In the genomic region with DNA sequence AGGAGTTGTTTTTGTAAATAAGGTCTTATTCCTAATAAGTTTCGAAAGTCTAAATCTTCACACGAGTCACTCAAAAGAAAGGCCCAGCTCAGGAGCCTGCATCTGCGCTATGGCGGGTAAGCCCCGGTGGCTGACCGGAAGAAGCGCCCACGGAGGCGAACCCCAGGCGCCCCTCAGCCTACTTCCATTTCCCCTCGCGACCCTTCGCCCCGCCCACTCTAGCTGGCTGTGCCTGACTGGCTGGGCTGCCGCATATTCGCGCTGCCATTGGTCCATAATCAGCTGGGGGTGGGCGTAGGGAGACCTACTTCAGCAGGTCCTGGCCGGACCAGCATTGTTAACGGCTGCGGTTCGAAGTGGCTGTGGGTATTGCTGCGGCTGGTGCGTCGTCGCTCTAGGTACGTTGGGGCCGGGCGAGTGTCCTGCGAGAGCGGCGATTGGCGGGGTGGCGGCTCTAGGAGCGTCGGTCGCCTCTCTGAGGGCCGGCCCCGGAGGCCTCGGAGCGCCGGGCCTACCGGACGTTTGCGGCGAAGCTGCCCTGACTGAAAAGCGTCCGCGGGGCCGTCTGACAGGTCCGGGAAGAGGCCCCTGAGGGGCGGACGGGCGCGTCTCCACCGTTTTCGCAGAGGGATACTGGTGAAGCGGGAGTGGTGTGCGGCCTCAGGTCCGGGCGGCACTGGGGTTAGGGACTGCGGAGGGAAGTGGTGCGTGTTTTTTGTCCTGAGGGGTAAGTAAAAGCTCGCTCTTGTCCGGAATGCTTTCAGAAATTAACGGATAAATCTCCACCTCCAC, we compare ENCODE assay signal across 8 cellular contexts. TPM values are rescaled to one million over a fixed set of nuclear protein-coding genes. Genes with fewer than 3 reads are reported as not detected.
A peak's percentile ranks its signal among the peaks of the same experiment; 100 is the strongest.
DNase-seq lines count a peak whose midpoint lies in the region; ATAC-seq lines count a peak whose summit lies in the region.

A gene with protein sequence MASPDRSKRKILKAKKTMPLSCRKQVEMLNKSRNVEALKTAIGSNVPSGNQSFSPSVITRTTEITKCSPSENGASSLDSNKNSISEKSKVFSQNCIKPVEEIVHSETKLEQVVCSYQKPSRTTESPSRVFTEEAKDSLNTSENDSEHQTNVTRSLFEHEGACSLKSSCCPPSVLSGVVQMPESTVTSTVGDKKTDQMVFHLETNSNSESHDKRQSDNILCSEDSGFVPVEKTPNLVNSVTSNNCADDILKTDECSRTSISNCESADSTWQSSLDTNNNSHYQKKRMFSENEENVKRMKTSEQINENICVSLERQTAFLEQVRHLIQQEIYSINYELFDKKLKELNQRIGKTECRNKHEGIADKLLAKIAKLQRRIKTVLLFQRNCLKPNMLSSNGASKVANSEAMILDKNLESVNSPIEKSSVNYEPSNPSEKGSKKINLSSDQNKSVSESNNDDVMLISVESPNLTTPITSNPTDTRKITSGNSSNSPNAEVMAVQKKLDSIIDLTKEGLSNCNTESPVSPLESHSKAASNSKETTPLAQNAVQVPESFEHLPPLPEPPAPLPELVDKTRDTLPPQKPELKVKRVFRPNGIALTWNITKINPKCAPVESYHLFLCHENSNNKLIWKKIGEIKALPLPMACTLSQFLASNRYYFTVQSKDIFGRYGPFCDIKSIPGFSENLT (plus strand): TSS at position 337 of the 792 bp plus-strand sequence. CDS start 44,560 bp downstream, outside the sequence.

- DNase-seq in COLO829 (ENCODE audit: low spot score) (peak; percentile 52), HuH-7.5 (ENCODE audit: low spot score) (peak; percentile 88), caudate nucleus (lab: John Stamatoyannopoulos, UW) (peak in 60 of 61 donors; percentile 16 to 89 (median 63)), islet precursor cell (peak; percentile 97), H4 (ENCODE audit: low spot score) (no peak)
- DNase-seq in activated CD4-positive, CD25-positive, alpha-beta regulatory T cell (lab: John Stamatoyannopoulos, UW) = peak; percentile 52 to 81 (median 68)
- peak; percentile 89 for DNase-seq in stimulated activated CD4-positive, alpha-beta T cell treated with anti-CD3 and anti-CD28 coated beads, Interleukin-12 subunit alpha, Interleukin-12 subunit beta, amount 100 ng/mL, for 4 hours

- peak; percentile 94 for ATAC-seq in GM21447 (IDR thresholded peaks at IDR 0.05; ENCODE audit: unreplicated experiment)

- no peak within 1 kb of the TSS for H3K27ac ChIP-seq in caudate nucleus (ENCODE audit: low read depth, low read length)

RNA-seq across cellular contexts. Expression of the gene that starts here (rescaled TPM):
- not detected in 2 replicates for total RNA-seq in H4 (2014; rRNA removed; shearing (Covaris generic))
